1 cellular context compared by ENCODE assay signal in the genomic region with DNA sequence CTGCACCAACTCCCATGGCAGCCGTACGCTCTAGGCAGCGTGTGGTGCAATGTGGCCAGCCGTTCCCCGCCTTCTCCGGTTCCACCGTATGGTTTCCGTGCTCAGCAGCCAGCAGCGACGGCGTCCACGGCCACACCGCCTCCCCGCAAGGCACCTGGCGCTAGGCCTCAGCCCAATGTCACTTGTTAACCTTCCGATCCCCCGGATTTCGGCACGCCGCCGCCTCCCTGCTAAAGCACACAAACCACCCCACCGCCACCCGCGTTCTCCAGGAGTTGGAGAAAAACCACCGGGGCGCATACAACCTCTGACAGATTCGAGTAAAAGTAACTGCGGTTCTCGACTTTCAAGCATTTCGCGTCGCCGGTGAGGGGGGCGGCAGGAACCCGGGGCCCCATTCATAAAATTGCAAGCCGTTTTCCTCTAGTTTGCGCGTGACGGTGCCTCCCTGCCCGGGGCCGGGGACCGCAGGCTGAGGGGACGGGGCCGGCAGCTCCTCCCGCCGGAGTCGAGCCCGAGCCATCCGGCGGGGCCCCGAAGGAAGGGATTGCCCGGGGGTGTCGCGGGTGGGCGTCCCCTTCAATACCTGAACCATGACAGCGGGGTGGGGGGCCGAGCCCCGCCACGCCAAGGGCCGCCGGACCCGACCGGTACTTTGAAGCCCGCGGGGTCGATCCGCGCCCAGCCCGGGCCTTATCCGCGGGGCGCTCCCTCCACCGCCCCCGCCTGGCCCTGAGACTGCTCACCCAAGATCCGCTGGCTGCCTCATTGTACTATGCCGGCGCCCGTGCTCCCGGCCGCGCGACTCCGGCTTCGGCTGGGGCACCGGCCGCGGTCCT.
A peak's percentile ranks its signal among the peaks of the same experiment; 100 is the strongest.
TF ChIP-seq lines count a peak whose summit lies in the region.

A gene with protein sequence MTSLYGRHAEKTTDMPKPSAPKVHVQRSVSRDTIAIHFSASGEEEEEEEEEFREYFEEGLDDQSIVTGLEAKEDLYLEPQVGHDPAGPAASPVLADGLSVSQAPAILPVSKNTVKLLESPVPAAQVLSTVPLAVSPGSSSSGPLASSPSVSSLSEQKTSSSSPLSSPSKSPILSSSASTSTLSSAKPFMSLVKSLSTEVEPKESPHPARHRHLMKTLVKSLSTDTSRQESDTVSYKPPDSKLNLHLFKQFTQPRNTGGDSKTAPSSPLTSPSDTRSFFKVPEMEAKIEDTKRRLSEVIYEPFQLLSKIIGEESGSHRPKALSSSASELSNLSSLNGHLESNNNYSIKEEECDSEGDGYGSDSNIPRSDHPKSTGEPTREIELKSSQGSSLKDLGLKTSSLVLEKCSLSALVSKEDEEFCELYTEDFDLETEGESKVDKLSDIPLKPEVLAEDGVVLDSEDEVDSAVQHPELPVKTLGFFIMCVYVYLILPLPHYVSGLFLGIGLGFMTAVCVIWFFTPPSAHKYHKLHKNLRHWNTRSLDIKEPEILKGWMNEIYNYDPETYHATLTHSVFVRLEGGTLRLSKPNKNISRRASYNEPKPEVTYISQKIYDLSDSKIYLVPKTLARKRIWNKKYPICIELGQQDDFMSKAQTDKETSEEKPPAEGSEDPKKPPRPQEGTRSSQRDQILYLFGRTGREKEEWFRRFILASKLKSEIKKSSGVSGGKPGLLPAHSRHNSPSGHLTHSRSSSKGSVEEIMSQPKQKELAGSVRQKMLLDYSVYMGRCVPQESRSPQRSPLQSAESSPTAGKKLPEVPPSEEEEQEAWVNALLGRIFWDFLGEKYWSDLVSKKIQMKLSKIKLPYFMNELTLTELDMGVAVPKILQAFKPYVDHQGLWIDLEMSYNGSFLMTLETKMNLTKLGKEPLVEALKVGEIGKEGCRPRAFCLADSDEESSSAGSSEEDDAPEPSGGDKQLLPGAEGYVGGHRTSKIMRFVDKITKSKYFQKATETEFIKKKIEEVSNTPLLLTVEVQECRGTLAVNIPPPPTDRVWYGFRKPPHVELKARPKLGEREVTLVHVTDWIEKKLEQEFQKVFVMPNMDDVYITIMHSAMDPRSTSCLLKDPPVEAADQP (minus strand): TSS at position 839 of the 839 bp plus-strand sequence. CDS start 49,043 bp downstream, outside the sequence.

TF ChIP-seq in HepG2, 621 proteins besides CTCF, POLR2A, EP300 and RAD21 (continued from another document and continues in another):
- TF ChIP-seq, protein P1, sequence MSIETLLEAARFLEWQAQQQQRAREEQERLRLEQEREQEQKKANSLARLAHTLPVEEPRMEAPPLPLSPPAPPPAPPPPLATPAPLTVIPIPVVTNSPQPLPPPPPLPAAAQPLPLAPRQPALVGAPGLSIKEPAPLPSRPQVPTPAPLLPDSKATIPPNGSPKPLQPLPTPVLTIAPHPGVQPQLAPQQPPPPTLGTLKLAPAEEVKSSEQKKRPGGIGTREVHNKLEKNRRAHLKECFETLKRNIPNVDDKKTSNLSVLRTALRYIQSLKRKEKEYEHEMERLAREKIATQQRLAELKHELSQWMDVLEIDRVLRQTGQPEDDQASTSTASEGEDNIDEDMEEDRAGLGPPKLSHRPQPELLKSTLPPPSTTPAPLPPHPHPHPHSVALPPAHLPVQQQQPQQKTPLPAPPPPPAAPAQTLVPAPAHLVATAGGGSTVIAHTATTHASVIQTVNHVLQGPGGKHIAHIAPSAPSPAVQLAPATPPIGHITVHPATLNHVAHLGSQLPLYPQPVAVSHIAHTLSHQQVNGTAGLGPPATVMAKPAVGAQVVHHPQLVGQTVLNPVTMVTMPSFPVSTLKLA (IDR thresholded peaks at IDR 0.05), result no peak; the same call in 1 of the 2 replicates
- TF ChIP-seq ZNF354B (CRISPR knock-in tag; IDR thresholded peaks at IDR 0.05) (no peak), HHEX (CRISPR knock-in tag; IDR thresholded peaks at IDR 0.05) (no peak), SRY (CRISPR knock-in tag; IDR thresholded peaks at IDR 0.05) (no peak), ZC3H4 (CRISPR knock-in tag; IDR thresholded peaks at IDR 0.05; ENCODE audit: borderline replicate concordance) (no peak), ZNF451 (CRISPR knock-in tag; IDR thresholded peaks at IDR 0.05) (0 out of 2 replicates have a peak, but pooled peaks have one; percentile 20), ZNF792 (CRISPR knock-in tag; IDR thresholded peaks at IDR 0.05) (no peak), CEBPG (CRISPR knock-in tag; IDR thresholded peaks at IDR 0.05) (0 out of 2 replicates have a peak, but pooled peaks have one; percentile 46), NAIF1 (CRISPR knock-in tag; IDR thresholded peaks at IDR 0.05; ENCODE audit: borderline replicate concordance) (no peak)
- TF ChIP-seq, protein P2, sequence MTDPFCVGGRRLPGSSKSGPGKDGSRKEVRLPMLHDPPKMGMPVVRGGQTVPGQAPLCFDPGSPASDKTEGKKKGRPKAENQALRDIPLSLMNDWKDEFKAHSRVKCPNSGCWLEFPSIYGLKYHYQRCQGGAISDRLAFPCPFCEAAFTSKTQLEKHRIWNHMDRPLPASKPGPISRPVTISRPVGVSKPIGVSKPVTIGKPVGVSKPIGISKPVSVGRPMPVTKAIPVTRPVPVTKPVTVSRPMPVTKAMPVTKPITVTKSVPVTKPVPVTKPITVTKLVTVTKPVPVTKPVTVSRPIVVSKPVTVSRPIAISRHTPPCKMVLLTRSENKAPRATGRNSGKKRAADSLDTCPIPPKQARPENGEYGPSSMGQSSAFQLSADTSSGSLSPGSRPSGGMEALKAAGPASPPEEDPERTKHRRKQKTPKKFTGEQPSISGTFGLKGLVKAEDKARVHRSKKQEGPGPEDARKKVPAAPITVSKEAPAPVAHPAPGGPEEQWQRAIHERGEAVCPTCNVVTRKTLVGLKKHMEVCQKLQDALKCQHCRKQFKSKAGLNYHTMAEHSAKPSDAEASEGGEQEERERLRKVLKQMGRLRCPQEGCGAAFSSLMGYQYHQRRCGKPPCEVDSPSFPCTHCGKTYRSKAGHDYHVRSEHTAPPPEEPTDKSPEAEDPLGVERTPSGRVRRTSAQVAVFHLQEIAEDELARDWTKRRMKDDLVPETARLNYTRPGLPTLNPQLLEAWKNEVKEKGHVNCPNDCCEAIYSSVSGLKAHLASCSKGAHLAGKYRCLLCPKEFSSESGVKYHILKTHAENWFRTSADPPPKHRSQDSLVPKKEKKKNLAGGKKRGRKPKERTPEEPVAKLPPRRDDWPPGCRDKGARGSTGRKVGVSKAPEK (CRISPR knock-in tag; IDR thresholded peaks at IDR 0.05; ENCODE audit: borderline replicate concordance), result peak; percentile 59; the same call in 1 of the 2 replicates
- TF ChIP-seq, protein P3, sequence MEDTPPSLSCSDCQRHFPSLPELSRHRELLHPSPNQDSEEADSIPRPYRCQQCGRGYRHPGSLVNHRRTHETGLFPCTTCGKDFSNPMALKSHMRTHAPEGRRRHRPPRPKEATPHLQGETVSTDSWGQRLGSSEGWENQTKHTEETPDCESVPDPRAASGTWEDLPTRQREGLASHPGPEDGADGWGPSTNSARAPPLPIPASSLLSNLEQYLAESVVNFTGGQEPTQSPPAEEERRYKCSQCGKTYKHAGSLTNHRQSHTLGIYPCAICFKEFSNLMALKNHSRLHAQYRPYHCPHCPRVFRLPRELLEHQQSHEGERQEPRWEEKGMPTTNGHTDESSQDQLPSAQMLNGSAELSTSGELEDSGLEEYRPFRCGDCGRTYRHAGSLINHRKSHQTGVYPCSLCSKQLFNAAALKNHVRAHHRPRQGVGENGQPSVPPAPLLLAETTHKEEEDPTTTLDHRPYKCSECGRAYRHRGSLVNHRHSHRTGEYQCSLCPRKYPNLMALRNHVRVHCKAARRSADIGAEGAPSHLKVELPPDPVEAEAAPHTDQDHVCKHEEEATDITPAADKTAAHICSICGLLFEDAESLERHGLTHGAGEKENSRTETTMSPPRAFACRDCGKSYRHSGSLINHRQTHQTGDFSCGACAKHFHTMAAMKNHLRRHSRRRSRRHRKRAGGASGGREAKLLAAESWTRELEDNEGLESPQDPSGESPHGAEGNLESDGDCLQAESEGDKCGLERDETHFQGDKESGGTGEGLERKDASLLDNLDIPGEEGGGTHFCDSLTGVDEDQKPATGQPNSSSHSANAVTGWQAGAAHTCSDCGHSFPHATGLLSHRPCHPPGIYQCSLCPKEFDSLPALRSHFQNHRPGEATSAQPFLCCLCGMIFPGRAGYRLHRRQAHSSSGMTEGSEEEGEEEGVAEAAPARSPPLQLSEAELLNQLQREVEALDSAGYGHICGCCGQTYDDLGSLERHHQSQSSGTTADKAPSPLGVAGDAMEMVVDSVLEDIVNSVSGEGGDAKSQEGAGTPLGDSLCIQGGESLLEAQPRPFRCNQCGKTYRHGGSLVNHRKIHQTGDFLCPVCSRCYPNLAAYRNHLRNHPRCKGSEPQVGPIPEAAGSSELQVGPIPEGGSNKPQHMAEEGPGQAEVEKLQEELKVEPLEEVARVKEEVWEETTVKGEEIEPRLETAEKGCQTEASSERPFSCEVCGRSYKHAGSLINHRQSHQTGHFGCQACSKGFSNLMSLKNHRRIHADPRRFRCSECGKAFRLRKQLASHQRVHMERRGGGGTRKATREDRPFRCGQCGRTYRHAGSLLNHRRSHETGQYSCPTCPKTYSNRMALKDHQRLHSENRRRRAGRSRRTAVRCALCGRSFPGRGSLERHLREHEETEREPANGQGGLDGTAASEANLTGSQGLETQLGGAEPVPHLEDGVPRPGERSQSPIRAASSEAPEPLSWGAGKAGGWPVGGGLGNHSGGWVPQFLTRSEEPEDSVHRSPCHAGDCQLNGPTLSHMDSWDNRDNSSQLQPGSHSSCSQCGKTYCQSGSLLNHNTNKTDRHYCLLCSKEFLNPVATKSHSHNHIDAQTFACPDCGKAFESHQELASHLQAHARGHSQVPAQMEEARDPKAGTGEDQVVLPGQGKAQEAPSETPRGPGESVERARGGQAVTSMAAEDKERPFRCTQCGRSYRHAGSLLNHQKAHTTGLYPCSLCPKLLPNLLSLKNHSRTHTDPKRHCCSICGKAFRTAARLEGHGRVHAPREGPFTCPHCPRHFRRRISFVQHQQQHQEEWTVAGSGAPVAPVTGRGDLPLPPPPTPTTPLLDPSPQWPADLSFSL (CRISPR knock-in tag; IDR thresholded peaks at IDR 0.05), result no peak
- TF ChIP-seq, protein P4, sequence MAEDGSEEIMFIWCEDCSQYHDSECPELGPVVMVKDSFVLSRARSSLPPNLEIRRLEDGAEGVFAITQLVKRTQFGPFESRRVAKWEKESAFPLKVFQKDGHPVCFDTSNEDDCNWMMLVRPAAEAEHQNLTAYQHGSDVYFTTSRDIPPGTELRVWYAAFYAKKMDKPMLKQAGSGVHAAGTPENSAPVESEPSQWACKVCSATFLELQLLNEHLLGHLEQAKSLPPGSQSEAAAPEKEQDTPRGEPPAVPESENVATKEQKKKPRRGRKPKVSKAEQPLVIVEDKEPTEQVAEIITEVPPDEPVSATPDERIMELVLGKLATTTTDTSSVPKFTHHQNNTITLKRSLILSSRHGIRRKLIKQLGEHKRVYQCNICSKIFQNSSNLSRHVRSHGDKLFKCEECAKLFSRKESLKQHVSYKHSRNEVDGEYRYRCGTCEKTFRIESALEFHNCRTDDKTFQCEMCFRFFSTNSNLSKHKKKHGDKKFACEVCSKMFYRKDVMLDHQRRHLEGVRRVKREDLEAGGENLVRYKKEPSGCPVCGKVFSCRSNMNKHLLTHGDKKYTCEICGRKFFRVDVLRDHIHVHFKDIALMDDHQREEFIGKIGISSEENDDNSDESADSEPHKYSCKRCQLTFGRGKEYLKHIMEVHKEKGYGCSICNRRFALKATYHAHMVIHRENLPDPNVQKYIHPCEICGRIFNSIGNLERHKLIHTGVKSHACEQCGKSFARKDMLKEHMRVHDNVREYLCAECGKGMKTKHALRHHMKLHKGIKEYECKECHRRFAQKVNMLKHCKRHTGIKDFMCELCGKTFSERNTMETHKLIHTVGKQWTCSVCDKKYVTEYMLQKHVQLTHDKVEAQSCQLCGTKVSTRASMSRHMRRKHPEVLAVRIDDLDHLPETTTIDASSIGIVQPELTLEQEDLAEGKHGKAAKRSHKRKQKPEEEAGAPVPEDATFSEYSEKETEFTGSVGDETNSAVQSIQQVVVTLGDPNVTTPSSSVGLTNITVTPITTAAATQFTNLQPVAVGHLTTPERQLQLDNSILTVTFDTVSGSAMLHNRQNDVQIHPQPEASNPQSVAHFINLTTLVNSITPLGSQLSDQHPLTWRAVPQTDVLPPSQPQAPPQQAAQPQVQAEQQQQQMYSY (CRISPR knock-in tag; IDR thresholded peaks at IDR 0.05), result peak; percentile 15; the same call in 1 of the 2 replicates
- TF ChIP-seq, protein P5, sequence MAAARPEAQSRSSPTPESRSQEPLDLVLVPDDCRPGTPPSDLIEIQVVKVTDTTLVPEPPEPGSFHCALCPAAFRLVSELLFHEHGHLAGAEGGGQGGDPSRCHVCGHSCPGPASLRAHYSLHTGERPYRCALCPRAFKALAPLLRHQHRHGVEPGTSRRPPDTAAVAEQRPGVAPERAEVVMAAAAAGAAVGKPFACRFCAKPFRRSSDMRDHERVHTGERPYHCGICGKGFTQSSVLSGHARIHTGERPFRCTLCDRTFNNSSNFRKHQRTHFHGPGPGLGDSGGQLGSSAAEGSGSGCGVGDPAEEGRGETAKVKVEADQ (CRISPR knock-in tag; IDR thresholded peaks at IDR 0.05; ENCODE audit: borderline replicate concordance), result peak; percentile 26; the same call in 1 of the 2 replicates
